In the genomic region with DNA sequence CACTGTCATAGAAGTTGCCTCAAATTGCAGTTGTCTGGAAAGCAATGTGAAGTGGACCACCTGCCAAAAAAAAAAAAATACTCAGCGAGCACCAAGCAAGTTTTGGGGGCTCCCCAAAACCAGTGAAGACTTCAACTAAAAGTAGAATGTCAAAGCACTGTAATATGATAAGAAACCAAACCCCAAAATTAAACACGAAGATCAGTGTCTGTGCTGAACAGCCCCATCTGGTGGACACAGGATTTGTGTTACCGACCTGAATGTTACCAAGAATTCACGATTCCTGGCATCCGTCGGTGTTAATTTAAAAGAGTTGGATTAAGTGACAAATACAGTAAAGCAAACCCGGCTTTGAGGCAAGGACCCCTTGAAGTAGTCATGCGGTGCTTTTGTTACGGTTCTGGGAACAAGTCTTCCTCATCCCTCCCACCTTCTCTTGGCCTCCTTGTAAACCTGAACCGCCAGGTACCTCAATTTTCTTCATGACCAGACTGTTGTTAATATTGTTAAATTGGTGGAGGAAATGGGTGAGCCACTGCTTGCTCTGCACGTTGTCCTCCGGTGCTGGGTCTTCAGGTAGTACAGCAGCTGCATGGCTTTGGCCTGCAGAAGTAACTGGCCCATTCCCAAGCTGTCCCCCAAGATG, we compare ENCODE assay signal across 1 cellular context.
TF ChIP-seq lines count a peak whose summit lies in the region.

No MANE protein-coding gene starts in this region.

TF ChIP-seq in H1, 55 proteins besides CTCF, POLR2A, EP300 and RAD21 (continued from another document):
- TF ChIP-seq RBBP5 (IDR thresholded peaks at IDR 0.05; ENCODE audit: borderline replicate concordance, low read depth, low read length) = no peak
- TF ChIP-seq TCF12 (IDR thresholded peaks at IDR 0.05; ENCODE audit: low read depth, low read length) = no peak
- TF ChIP-seq GABPA (IDR thresholded peaks at IDR 0.05; ENCODE audit: borderline replicate concordance, insufficient read depth, low read length) = no peak
- no peak for TF ChIP-seq KDM4A (IDR thresholded peaks at IDR 0.05; ENCODE audit: low read depth, low read length, severe bottlenecking)
- no peak for TF ChIP-seq SIX5 (IDR thresholded peaks at IDR 0.05; ENCODE audit: low read depth, low read length)
- no peak for TF ChIP-seq ASH2L (IDR thresholded peaks at IDR 0.05; ENCODE audit: low read length)
- TF ChIP-seq HDAC6 (IDR thresholded peaks at IDR 0.05; ENCODE audit: low read depth, low read length) = no peak
TF ChIP-seq in H1: peak in this region for 0.
